ENCODE assay signal across 15 cellular contexts in genomic region chr6:15263780-15264374, GRCh38. TPM values are rescaled to one million over a fixed set of nuclear protein-coding genes. Genes with fewer than 3 reads are reported as not detected.
DNase-seq lines count a peak whose midpoint lies in the region; ATAC-seq and TF ChIP-seq lines count a peak whose summit lies in the region.
"Had no signal": no experiment of that assay in that cellular context is flagged by ENCODE, and none has a peak within 500 bp of the region (broad histone marks: within the 10 kb centered on the region; RNA-seq: fewer than 3 reads in every experiment).

No MANE protein-coding gene starts in this region.

- H3F3A ChIP-seq in MM.1S (ENCODE audit: insufficient read depth, low read length), result peaks cover 5% of the 10 kb centered on the region; the same call in 1 of the 2 replicates

- H3K9me3 ChIP-seq in iPS-18a (ENCODE audit: control insufficient read depth, low read depth, low read length) (no peaks in the 10 kb centered on the region), MM.1S (replicated peaks; ENCODE audit: insufficient read depth, low read length) (no peaks in the 10 kb centered on the region)
- H3K9me3 ChIP-seq: mucosa of descending colon, SJSA1, tibial nerve had no signal

- H3K4me1 Mint-ChIP-seq in activated naive CD4-positive, alpha-beta T cell treated with anti-CD3 and anti-CD28 coated beads for 36 hours (ENCODE audit: low read depth), result peaks cover 92% of the 10 kb centered on the region
- peaks cover 87% of the 10 kb centered on the region for H3K4me1 Mint-ChIP-seq in activated CD8-positive, alpha-beta T cell treated with anti-CD3 and anti-CD28 coated beads for 36 hours (ENCODE audit: low read depth)

- H3K9ac ChIP-seq in iPS-18a (ENCODE audit: low read length) (no peak overlapping the region), MM.1S (ENCODE audit: low read length) (no peak overlapping the region)

- no peak overlapping the region for H3K4me2 ChIP-seq in MM.1S (ENCODE audit: low read depth, low read length)

- no peaks in the 10 kb centered on the region for H3K9me3 Mint-ChIP-seq in activated naive CD4-positive, alpha-beta T cell treated with anti-CD3 and anti-CD28 coated beads for 36 hours
- no peaks in the 10 kb centered on the region for H3K9me3 Mint-ChIP-seq in activated naive CD4-positive, alpha-beta T cell treated with anti-CD3 and anti-CD28 coated beads, Interleukin-2, amount 50 U/mL, for 72 hours
- H3K9me3 Mint-ChIP-seq in activated CD8-positive, alpha-beta T cell treated with anti-CD3 and anti-CD28 coated beads for 36 hours, result no peaks in the 10 kb centered on the region
- H3K9me3 Mint-ChIP-seq: HFFc6 had no signal

- DNase-seq in activated naive CD4-positive, alpha-beta T cell treated with anti-CD3 and anti-CD28 coated beads for 36 hours, result no peak
- no peak for DNase-seq in activated naive CD4-positive, alpha-beta T cell treated with anti-CD3 and anti-CD28 coated beads, Interleukin-2, amount 50 U/mL, for 72 hours (ENCODE audit: low spot score in 2 of 2)
- no peak for DNase-seq in activated CD8-positive, alpha-beta T cell treated with anti-CD3 and anti-CD28 coated beads for 36 hours
- no peak for DNase-seq in MM.1S
- DNase-seq in NCI-H748 treated with DMSO at 0.1 percent for 48 hours (lab: John Stamatoyannopoulos, UW), result no peak
- no peak for DNase-seq in OCI-M1 (lab: John Stamatoyannopoulos, UW)
- DNase-seq: activated CD4-positive, CD25-positive, alpha-beta regulatory T cell; DMS53; HFFc6; mucosa of descending colon; NCI-H2107 had no signal

- H3K27me3 Mint-ChIP-seq in activated naive CD4-positive, alpha-beta T cell treated with anti-CD3 and anti-CD28 coated beads for 36 hours (ENCODE audit: low read depth), result no peaks in the 10 kb centered on the region
- H3K27me3 Mint-ChIP-seq in activated CD8-positive, alpha-beta T cell treated with anti-CD3 and anti-CD28 coated beads for 36 hours, result no peaks in the 10 kb centered on the region

- peaks cover 78% of the 10 kb centered on the region for H3K4me1 ChIP-seq in iPS-18a (ENCODE audit: control insufficient read depth, low read depth, low read length)
- peaks cover 45% of the 10 kb centered on the region for H3K4me1 ChIP-seq in MM.1S (ENCODE audit: low read length)

- H3K79me2 ChIP-seq in MM.1S (ENCODE audit: low read length), result peaks cover 99% of the 10 kb centered on the region

- H3K4me3 Mint-ChIP-seq in activated naive CD4-positive, alpha-beta T cell treated with anti-CD3 and anti-CD28 coated beads for 36 hours, result peak overlapping the region; percentile 15
- peak overlapping the region; percentile 39 for H3K4me3 Mint-ChIP-seq in activated CD8-positive, alpha-beta T cell treated with anti-CD3 and anti-CD28 coated beads for 36 hours
- H3K4me3 Mint-ChIP-seq: HFFc6 had no signal

- H3K9me2 ChIP-seq in MM.1S (replicated peaks; ENCODE audit: insufficient read depth, low read length), result no peaks in the 10 kb centered on the region

- no peak overlapping the region for H2AFZ ChIP-seq in MM.1S (ENCODE audit: low read length)

- H4K20me1 ChIP-seq in MM.1S (ENCODE audit: insufficient read depth, low read length), result no peaks in the 10 kb centered on the region; the same call in 1 of the 2 replicates

- no peak overlapping the region for H3K27ac Mint-ChIP-seq in activated naive CD4-positive, alpha-beta T cell treated with anti-CD3 and anti-CD28 coated beads for 36 hours
- no peak overlapping the region for H3K27ac Mint-ChIP-seq in activated naive CD4-positive, alpha-beta T cell treated with anti-CD3 and anti-CD28 coated beads, Interleukin-2, amount 50 U/mL, for 72 hours
- peak overlapping the region; percentile 40 for H3K27ac Mint-ChIP-seq in activated CD8-positive, alpha-beta T cell treated with anti-CD3 and anti-CD28 coated beads for 36 hours
- H3K27ac Mint-ChIP-seq: HFFc6 had no signal

- H3K4me3 ChIP-seq in iPS-18a (ENCODE audit: low read length) (peak overlapping the region; percentile 51), MM.1S (ENCODE audit: low read length) (no peak overlapping the region)
- H3K4me3 ChIP-seq: mucosa of descending colon, SJSA1, tibial nerve had no signal

- intact Hi-C loops in activated naive CD4-positive, alpha-beta T cell treated with anti-CD3 and anti-CD28 coated beads for 36 hours (cut with micrococcal nuclease), result no loop called here
- intact Hi-C loops in activated CD8-positive, alpha-beta T cell treated with anti-CD3 and anti-CD28 coated beads for 36 hours (cut with micrococcal nuclease), result no loop called here

- H3K27me3 ChIP-seq in iPS-18a (ENCODE audit: control insufficient read depth, insufficient read depth, low read length) (no peaks in the 10 kb centered on the region), MM.1S (replicated peaks; ENCODE audit: insufficient read depth, low read length) (no peaks in the 10 kb centered on the region)
- H3K27me3 ChIP-seq: SJSA1, tibial nerve had no signal

- H3K36me3 ChIP-seq in iPS-18a (ENCODE audit: control insufficient read depth, low read depth, low read length) (no peaks in the 10 kb centered on the region), MM.1S (replicated peaks; ENCODE audit: insufficient read depth, low read length) (no peaks in the 10 kb centered on the region; the same call in 1 of the 2 replicates)
- H3K36me3 ChIP-seq: SJSA1, tibial nerve had no signal

- POLR2A ChIA-PET in activated CD8-positive, alpha-beta T cell treated with anti-CD3 and anti-CD28 coated beads for 36 hours (lab: Charles Lee), result no interaction called here

- ATAC-seq in activated naive CD4-positive, alpha-beta T cell treated with anti-CD3 and anti-CD28 coated beads, Interleukin-2, amount 50 U/mL, for 72 hours, result no peak
- ATAC-seq in activated CD8-positive, alpha-beta T cell treated with anti-CD3 and anti-CD28 coated beads for 36 hours, result no peak

- CTCF ChIA-PET in activated naive CD4-positive, alpha-beta T cell treated with anti-CD3 and anti-CD28 coated beads for 36 hours (lab: Charles Lee), result no interaction called here
- CTCF ChIA-PET in activated CD8-positive, alpha-beta T cell treated with anti-CD3 and anti-CD28 coated beads for 36 hours (lab: Charles Lee), result interaction anchor here (1.4 kb wide), 1 partner anchor 126 kb away, joined by 5 read pairs; no protein-coding TSS in a partner anchor

- peaks cover 11% of the 10 kb centered on the region for H3K36me3 Mint-ChIP-seq in activated naive CD4-positive, alpha-beta T cell treated with anti-CD3 and anti-CD28 coated beads for 36 hours (ENCODE audit: low read depth)
- peaks cover 0 to 36% of the 10 kb centered on the region in 2 donors for H3K36me3 Mint-ChIP-seq in activated naive CD4-positive, alpha-beta T cell treated with anti-CD3 and anti-CD28 coated beads, Interleukin-2, amount 50 U/mL, for 72 hours
- H3K36me3 Mint-ChIP-seq in activated CD8-positive, alpha-beta T cell treated with anti-CD3 and anti-CD28 coated beads for 36 hours (ENCODE audit: low read depth), result peaks cover 24% of the 10 kb centered on the region

- H3K27ac ChIP-seq in iPS-18a (ENCODE audit: low read length), result no peak overlapping the region
- peak overlapping the region; percentile 84 for H3K27ac ChIP-seq in temporal lobe (ENCODE audit: low read depth, low read length)
- H3K27ac ChIP-seq in MM.1S (ENCODE audit: low read length), result no peak overlapping the region
- H3K27ac ChIP-seq: SJSA1, tibial nerve had no signal

- TF ChIP-seq CTCF in activated CD8-positive, alpha-beta T cell treated with anti-CD3 and anti-CD28 coated beads for 36 hours (IDR thresholded peaks at IDR 0.05), result no peak
- no peak for TF ChIP-seq CTCF in MM.1S (IDR thresholded peaks at IDR 0.05; ENCODE audit: low read length)

RNA-seq across cellular contexts. Expression of gene JARID2, which starts 18.0 kb away (rescaled TPM):
- total RNA-seq in activated naive CD4-positive, alpha-beta T cell treated with anti-CD3 and anti-CD28 coated beads for 36 hours, result 10 to 100 TPM; 26.6 to 27.7 TPM
- total RNA-seq in activated naive CD4-positive, alpha-beta T cell treated with anti-CD3 and anti-CD28 coated beads, Interleukin-2, amount 50 U/mL, for 72 hours, result 10 to 100 TPM; 35.3 to 36.3 TPM
- 10 to 100 TPM; 25.4 to 25.5 TPM for total RNA-seq in activated CD8-positive, alpha-beta T cell treated with anti-CD3 and anti-CD28 coated beads for 36 hours
- total RNA-seq in temporal lobe, result 14.3 TPM
